In the genomic region with DNA sequence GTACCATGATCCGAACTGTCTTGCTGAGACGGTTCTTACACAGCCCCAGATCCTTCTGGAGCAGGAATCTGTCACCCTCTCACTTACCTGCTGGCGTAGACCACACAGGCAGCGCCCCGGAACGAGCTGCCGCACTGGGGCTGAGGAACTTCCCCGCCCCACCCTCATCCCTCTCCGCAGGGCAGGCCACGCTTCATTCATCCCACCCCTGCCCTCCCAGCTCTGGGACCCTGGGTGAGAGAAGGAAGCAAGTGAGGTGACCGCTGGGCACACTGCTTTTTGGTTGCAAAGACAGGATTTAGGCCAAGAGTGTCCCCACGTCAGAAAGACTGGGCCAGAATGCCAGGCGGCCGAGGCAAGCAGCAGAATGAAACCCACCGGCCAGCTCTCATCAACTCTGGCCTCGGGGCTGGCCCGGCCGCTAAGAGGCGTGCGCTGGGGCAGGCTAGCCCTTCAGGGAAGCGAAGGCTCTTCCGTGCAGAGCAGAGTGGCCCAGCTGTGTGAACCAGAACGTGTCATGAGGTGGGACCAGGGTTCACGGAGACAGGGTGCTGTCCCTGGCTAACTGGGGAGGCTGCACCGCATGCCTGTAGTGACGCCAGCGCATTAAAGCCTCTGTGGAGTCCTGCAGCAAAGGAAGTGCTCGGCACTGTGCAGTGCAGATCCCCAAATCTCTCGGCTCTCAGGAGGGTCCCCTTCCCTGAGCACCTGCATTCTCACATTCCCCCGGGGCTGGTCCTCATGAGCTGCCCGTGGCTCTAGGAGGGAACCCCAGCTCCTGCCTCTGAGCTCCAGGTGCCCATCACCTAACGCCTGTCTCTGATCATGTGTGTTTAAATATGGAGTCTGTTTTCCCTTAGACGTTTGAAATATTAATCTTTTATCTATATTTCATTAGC, we compare ENCODE assay signal across 23 cellular contexts. TPM values are rescaled to one million over a fixed set of nuclear protein-coding genes. Genes with fewer than 3 reads are reported as not detected.
DNase-seq lines count a peak whose midpoint lies in the region; ATAC-seq and TF ChIP-seq lines count a peak whose summit lies in the region.
"Had no signal": no experiment of that assay in that cellular context is flagged by ENCODE, and none has a peak within 500 bp of the region (broad histone marks: within the 10 kb centered on the region; RNA-seq: fewer than 3 reads in every experiment).

No MANE protein-coding gene starts in this region.

- CTCF ChIA-PET in HEK293T (lab: Yijun Ruan, JAX), result no interaction called here

- no peaks in the 10 kb centered on the region for H3K9me3 Mint-ChIP-seq in activated naive CD4-positive, alpha-beta T cell treated with anti-CD3 and anti-CD28 coated beads, Interleukin-2, amount 50 U/mL, for 24 hours
- no peaks in the 10 kb centered on the region for H3K9me3 Mint-ChIP-seq in endothelial cell (ENCODE audit: unreplicated experiment)
- H3K9me3 Mint-ChIP-seq: CD8-positive, alpha-beta memory T cell had no signal

- no peaks in the 10 kb centered on the region for H3K27me3 ChIP-seq in upper lobe of right lung
- H3K27me3 ChIP-seq: BE2C had no signal

- H3K4me1 ChIP-seq in mucosa of descending colon (ENCODE audit: low read depth), result peaks cover 4% of the 10 kb centered on the region
- H3K4me1 ChIP-seq in upper lobe of right lung, result peaks cover 3% of the 10 kb centered on the region

- ATAC-seq in mucosa of descending colon (no peak), upper lobe of right lung (no peak), GM18868 (IDR thresholded peaks at IDR 0.05; ENCODE audit: unreplicated experiment) (no peak)

- no peaks in the 10 kb centered on the region for H3K36me3 Mint-ChIP-seq in activated naive CD4-positive, alpha-beta T cell treated with anti-CD3 and anti-CD28 coated beads, Interleukin-2, amount 50 U/mL, for 24 hours
- H3K36me3 Mint-ChIP-seq in endothelial cell (ENCODE audit: low read depth, unreplicated experiment), result peaks cover 19% of the 10 kb centered on the region

- POLR2A ChIA-PET in HEK293T (lab: Yijun Ruan, JAX), result no interaction called here

- H3K9me3 ChIP-seq in mucosa of descending colon (no peaks in the 10 kb centered on the region), upper lobe of right lung (no peaks in the 10 kb centered on the region)
- H3K9me3 ChIP-seq: BE2C, HAP-1 had no signal

- H3K36me3 ChIP-seq in mucosa of descending colon (ENCODE audit: low read depth) (no peaks in the 10 kb centered on the region), upper lobe of right lung (peaks cover 55% of the 10 kb centered on the region)

- no peaks in the 10 kb centered on the region for H3K27me3 Mint-ChIP-seq in activated naive CD4-positive, alpha-beta T cell treated with anti-CD3 and anti-CD28 coated beads, Interleukin-2, amount 50 U/mL, for 24 hours
- peaks cover 8% of the 10 kb centered on the region for H3K27me3 Mint-ChIP-seq in endothelial cell (ENCODE audit: unreplicated experiment)
- H3K27me3 Mint-ChIP-seq: CD8-positive, alpha-beta memory T cell had no signal

- H3K4me3 Mint-ChIP-seq in activated naive CD4-positive, alpha-beta T cell treated with anti-CD3 and anti-CD28 coated beads, Interleukin-2, amount 50 U/mL, for 24 hours, result no peak overlapping the region
- no peak overlapping the region for H3K4me3 Mint-ChIP-seq in endothelial cell (ENCODE audit: unreplicated experiment)

- intact Hi-C loops in mucosa of descending colon (cut with DNase I, micrococcal nuclease) (no loop called here), upper lobe of right lung (cut with DNase I) (no loop called here)

- H3K4me3 ChIP-seq in mucosa of descending colon, result no peak overlapping the region
- H3K4me3 ChIP-seq in upper lobe of right lung, result no peak overlapping the region
- H3K4me3 ChIP-seq: HAP-1 had no signal

- TF ChIP-seq CTCF in endothelial cell (IDR thresholded peaks at IDR 0.05; ENCODE audit: unreplicated experiment) (no peak), mucosa of descending colon (IDR thresholded peaks at IDR 0.05) (no peak), upper lobe of right lung (IDR thresholded peaks at IDR 0.05) (no peak)

- peaks cover 27% of the 10 kb centered on the region for H3K4me1 Mint-ChIP-seq in activated naive CD4-positive, alpha-beta T cell treated with anti-CD3 and anti-CD28 coated beads, Interleukin-2, amount 50 U/mL, for 24 hours
- H3K4me1 Mint-ChIP-seq in endothelial cell (ENCODE audit: unreplicated experiment), result peaks cover under 1% of the 10 kb centered on the region

- H3K27ac ChIP-seq in upper lobe of right lung, result no peak overlapping the region
- H3K27ac ChIP-seq: HL-60 had no signal

- no peak for DNase-seq in activated naive CD4-positive, alpha-beta T cell (lab: John Stamatoyannopoulos, UW)
- DNase-seq in endothelial cell (ENCODE audit: low spot score) (peak; percentile 3), mucosa of descending colon (peak in 2 of 3 donors; percentile 16 to 29), upper lobe of right lung (peak; percentile 52), COLO829 (ENCODE audit: low spot score) (no peak), HEK293T (ENCODE audit: extremely low spot score) (no peak)
- DNase-seq: 8988T, BE2C, DMS79, IMR-90, Kasumi-1, MM.1S, NCI-H1092, NCI-H1436 treated with DMSO at 0.1 percent for 48 hours, NCI-H2029, NCI-H345, NCI-H524 treated with DMSO at 0.1 percent for 48 hours, SHP77 had no signal

- peak overlapping the region; percentile 2 for H3K27ac Mint-ChIP-seq in activated naive CD4-positive, alpha-beta T cell treated with anti-CD3 and anti-CD28 coated beads, Interleukin-2, amount 50 U/mL, for 24 hours
- no peak overlapping the region for H3K27ac Mint-ChIP-seq in endothelial cell (ENCODE audit: unreplicated experiment)

TF ChIP-seq in HEK293T, 16 proteins besides CTCF, POLR2A, EP300 and RAD21:
- TF ChIP-seq SUZ12 (IDR thresholded peaks at IDR 0.05) (no peak), FOXM1 (IDR thresholded peaks at IDR 0.05; ENCODE audit: borderline replicate concordance) (no peak), FOXK2 (IDR thresholded peaks at IDR 0.05) (no peak), ZNF384 (IDR thresholded peaks at IDR 0.05) (no peak), L3MBTL2 (conservative IDR thresholded peaks at IDR 0.05) (no peak), NFRKB (IDR thresholded peaks at IDR 0.05) (no peak), HDGF (IDR thresholded peaks at IDR 0.05; ENCODE audit: borderline replicate concordance) (no peak), LEF1 (IDR thresholded peaks at IDR 0.05; ENCODE audit: borderline replicate concordance) (no peak), TARDBP (IDR thresholded peaks at IDR 0.05) (no peak), FOXA1 (IDR thresholded peaks at IDR 0.05) (no peak), ELF4 (IDR thresholded peaks at IDR 0.05) (no peak)
- TF ChIP-seq, protein P1, sequence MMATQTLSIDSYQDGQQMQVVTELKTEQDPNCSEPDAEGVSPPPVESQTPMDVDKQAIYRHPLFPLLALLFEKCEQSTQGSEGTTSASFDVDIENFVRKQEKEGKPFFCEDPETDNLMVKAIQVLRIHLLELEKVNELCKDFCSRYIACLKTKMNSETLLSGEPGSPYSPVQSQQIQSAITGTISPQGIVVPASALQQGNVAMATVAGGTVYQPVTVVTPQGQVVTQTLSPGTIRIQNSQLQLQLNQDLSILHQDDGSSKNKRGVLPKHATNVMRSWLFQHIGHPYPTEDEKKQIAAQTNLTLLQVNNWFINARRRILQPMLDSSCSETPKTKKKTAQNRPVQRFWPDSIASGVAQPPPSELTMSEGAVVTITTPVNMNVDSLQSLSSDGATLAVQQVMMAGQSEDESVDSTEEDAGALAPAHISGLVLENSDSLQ (IDR thresholded peaks at IDR 0.05), result no peak

RNA-seq across cellular contexts. Expression of gene LRPAP1, which starts 6.4 kb away (rescaled TPM):
- 92.2 TPM for total RNA-seq in endothelial cell (ENCODE audit: unreplicated experiment)
- 100 to 1,000 TPM; 109 to 139 (median 137) TPM for total RNA-seq in mucosa of descending colon
- 195 TPM for total RNA-seq in upper lobe of right lung

Comparison
In these comparisons a context has a peak if more than half of its experiments do, and no peak if none do; other contexts are left out.
1. DNase-seq: peak in endothelial cell (single experiment), mucosa of descending colon (2 of 3) and upper lobe of right lung (single experiment); none in activated naive CD4-positive, alpha-beta T cell (0 of 4), COLO829 (single experiment) and HEK293T (single experiment).